In genomic region chr17:8109669-8110455, GRCh38 we compare ENCODE assay signal across 9 cellular contexts. TPM values are rescaled to one million over a fixed set of nuclear protein-coding genes. Genes with fewer than 3 reads are reported as not detected.
DNase-seq lines count a peak whose midpoint lies in the region; ATAC-seq and TF ChIP-seq lines count a peak whose summit lies in the region.
"Had no signal": no experiment of that assay in that cellular context is flagged by ENCODE, and none has a peak within 500 bp of the region (broad histone marks: within the 10 kb centered on the region; RNA-seq: fewer than 3 reads in every experiment).

No MANE protein-coding gene starts in this region.

- H3K27me3 Mint-ChIP-seq in T-helper 17 cell = peaks cover 26% of the 10 kb centered on the region

- H3K36me3 Mint-ChIP-seq in T-helper 17 cell (ENCODE audit: low read depth) = no peaks in the 10 kb centered on the region

- ATAC-seq in HG02642 (IDR thresholded peaks at IDR 0.05; ENCODE audit: poor library complexity, unreplicated experiment) (peak; percentile 59), T-helper 17 cell (peak; percentile 98), HG03469 (IDR thresholded peaks at IDR 0.05; ENCODE audit: unreplicated experiment) (no peak)

- TF ChIP-seq CTCF in BE2C (IDR thresholded peaks at IDR 0.05; ENCODE audit: low read depth, low read length) = peak; percentile 62

- H3K36me3 ChIP-seq in BE2C = no peaks in the 10 kb centered on the region

- H3K9me3 ChIP-seq in BE2C (no peaks in the 10 kb centered on the region), T-helper 17 cell (ENCODE audit: control insufficient read depth, low read length, poor library complexity, severe bottlenecking) (no peaks in the 10 kb centered on the region)

- H3K4me3 Mint-ChIP-seq in T-helper 17 cell = peak overlapping the region; percentile 31

- H3K4me1 ChIP-seq in BE2C = no peaks in the 10 kb centered on the region

- H3K27ac Mint-ChIP-seq in T-helper 17 cell = peak overlapping the region; percentile 53

- no peaks in the 10 kb centered on the region for H3K27me3 ChIP-seq in BE2C

- peak; percentile 72 for DNase-seq in BE2C
- DNase-seq in T-helper 17 cell = peak; percentile 75 to 83 (median 82)
- DNase-seq in astrocyte of the hippocampus (ENCODE audit: low read depth, low spot score) = peak; percentile 60
- peak; percentile 93 for DNase-seq in iPS-NIHi11 (ENCODE audit: low spot score)
- DNase-seq in stimulated activated CD4-positive, alpha-beta T cell treated with anti-CD3 and anti-CD28 coated beads, Interleukin-2, amount 100 ng/mL, for 24 hours = peak; percentile 85 to 87
- no peak for DNase-seq in SIG-M5 (lab: John Stamatoyannopoulos, UW)

- H3K4me3 ChIP-seq in BE2C (ENCODE audit: low read depth, low read length) = peak overlapping the region; percentile 36

- H3K4me1 Mint-ChIP-seq in T-helper 17 cell = peaks cover 8% of the 10 kb centered on the region

RNA-seq across cellular contexts. Expression of gene ALOXE3, which starts 8.5 kb away (rescaled TPM):
- not detected for polyA plus RNA-seq in BE2C (2012; ENCODE audit: insufficient read depth, insufficient read length, low read depth)
- not detected for total RNA-seq in T-helper 17 cell
- total RNA-seq: subcutaneous adipose tissue had no signal

RNA-seq across cellular contexts. Expression of gene HES7, which starts 14.0 kb away (rescaled TPM):
- polyA plus RNA-seq in BE2C (2012; ENCODE audit: insufficient read depth, insufficient read length, low read depth) = 4.2 TPM
- not detected for total RNA-seq in T-helper 17 cell
- total RNA-seq: subcutaneous adipose tissue had no signal

RNA-seq across cellular contexts. Expression of gene ALOX12B, which starts 22.3 kb away (rescaled TPM):
- 1.0 TPM for polyA plus RNA-seq in BE2C (2012; ENCODE audit: insufficient read depth, insufficient read length, low read depth)
- total RNA-seq in T-helper 17 cell = not detected
- total RNA-seq: subcutaneous adipose tissue had no signal

RNA-seq across cellular contexts. Expression of gene PER1, which starts 42.3 kb away (rescaled TPM):
- polyA plus RNA-seq in BE2C (2012; ENCODE audit: insufficient read depth, insufficient read length, low read depth) = 44.7 TPM
- total RNA-seq in T-helper 17 cell = 1,000 to 10,000 TPM; 1,926 to 2,038 TPM

RNA-seq across cellular contexts. Expression of gene VAMP2, which starts 52.9 kb away (rescaled TPM):
- polyA plus RNA-seq in BE2C (2012; ENCODE audit: insufficient read depth, insufficient read length, low read depth) = 31.2 TPM
- total RNA-seq in T-helper 17 cell = 100 to 1,000 TPM; 209 to 252 TPM
